In genomic region chr19:8505680-8506401, GRCh38 we compare ENCODE assay signal across 8 cellular contexts. TPM values are rescaled to one million over a fixed set of nuclear protein-coding genes. Genes with fewer than 3 reads are reported as not detected.
A peak's percentile ranks its signal among the peaks of the same experiment; 100 is the strongest.
DNase-seq lines count a peak whose midpoint lies in the region; ATAC-seq, FAIRE-seq and TF ChIP-seq lines count a peak whose summit lies in the region.

No MANE protein-coding gene starts in this region.

- 3% methylated on average over 35 of the region's 56 CpGs for WGBS in A549 (ENCODE audit: missing lambda C conversion rate)
- 0% methylated on average over 54 of the region's 56 CpGs for WGBS in prostate gland

- no peak for TF ChIP-seq POLR2A in A549 (IDR thresholded peaks at IDR 0.05; ENCODE audit: low read length)
- peak; percentile 16 for TF ChIP-seq POLR2A in prostate gland (IDR thresholded peaks at IDR 0.05)

- H3K79me2 ChIP-seq in MM.1S (ENCODE audit: low read length) = no peaks in the 10 kb centered on the region

- peak overlapping the region; percentile 33; the same call in 1 of the 2 replicates for H3K9ac ChIP-seq in MM.1S (ENCODE audit: low read length)

- peak overlapping the region; percentile 92 for H3K4me2 ChIP-seq in A549
- H3K4me2 ChIP-seq in MM.1S (ENCODE audit: low read depth, low read length) = peak overlapping the region; percentile 97

- peaks cover 15 to 22% (median 18%) of the 10 kb centered on the region in 3 donors for H3K4me1 Mint-ChIP-seq in T-cell

- H3K9me2 ChIP-seq in MM.1S (replicated peaks; ENCODE audit: insufficient read depth, low read length) = no peaks in the 10 kb centered on the region

- H3F3A ChIP-seq in MM.1S (ENCODE audit: insufficient read depth, low read length) = no peaks in the 10 kb centered on the region

- H3K27ac ChIP-seq in A549 (peak overlapping the region; percentile 87 to 99), MM.1S (ENCODE audit: low read length) (no peak overlapping the region), left ventricle myocardium inferior (replicated peaks) (peak overlapping the region; percentile 38), prostate gland (peak overlapping the region; percentile 53 to 57)

- no peaks in the 10 kb centered on the region for H3K9me3 ChIP-seq in A549
- no peaks in the 10 kb centered on the region for H3K9me3 ChIP-seq in MM.1S (replicated peaks; ENCODE audit: insufficient read depth, low read length)
- no peaks in the 10 kb centered on the region for H3K9me3 ChIP-seq in left ventricle myocardium inferior (replicated peaks)
- H3K9me3 ChIP-seq in prostate gland = no peaks in the 10 kb centered on the region

- H3K27me3 ChIP-seq in MM.1S (replicated peaks; ENCODE audit: insufficient read depth, low read length) (peaks cover 21% of the 10 kb centered on the region), left ventricle myocardium inferior (ENCODE audit: low read depth) (no peaks in the 10 kb centered on the region), prostate gland (replicated peaks; ENCODE audit: insufficient read depth) (no peaks in the 10 kb centered on the region)

- H3K36me3 ChIP-seq in MM.1S (replicated peaks; ENCODE audit: insufficient read depth, low read length) (no peaks in the 10 kb centered on the region), left ventricle myocardium inferior (peaks cover under 1% of the 10 kb centered on the region), prostate gland (no peaks in the 10 kb centered on the region)

- TF ChIP-seq CTCF in A549 (IDR thresholded peaks at IDR 0.05) (peak; percentile 73), MM.1S (IDR thresholded peaks at IDR 0.05; ENCODE audit: low read length) (peak; percentile 81), left ventricle myocardium inferior (IDR thresholded peaks at IDR 0.05; ENCODE audit: borderline replicate concordance) (peak; percentile 92), prostate gland (IDR thresholded peaks at IDR 0.05) (peak; percentile 85 to 96 (median 90))

- peak; percentile 69 to 76 for TF ChIP-seq RAD21 in A549 (conservative IDR thresholded peaks at IDR 0.05 in 1 of 2, IDR thresholded peaks at IDR 0.05 in 1 of 2)

- DNase-seq in A549 (ENCODE audit: low read depth in 1 of 2, low spot score in 1 of 2) = peak; percentile 71 to 81
- DNase-seq in GM18507 (ENCODE audit: extremely low spot score, insufficient read length, low read depth) = peak; percentile 68
- DNase-seq in MM.1S = peak; percentile 55
- peak in 29 of 34 experiments; percentile 23 to 76 (median 48) for DNase-seq in T-cell
- DNase-seq in amniotic stem cell (lab: John Stamatoyannopoulos, UW) = peak; percentile 33
- peak; percentile 85 for DNase-seq in left ventricle myocardium inferior
- peak; percentile 84 for DNase-seq in prostate gland (ENCODE audit: low spot score)
- DNase-seq in ureter (ENCODE audit: low spot score) = peak; percentile 78

- peak; percentile 86 to 91 for ATAC-seq in A549
- ATAC-seq in T-cell (replicated peaks in 1 of 4) = peak; percentile 81 to 86 (median 84)

- POLR2A ChIA-PET in A549 (lab: Yijun Ruan, JAX) (interaction anchor here (0.7 to 1.5 kb wide), 3 partner anchors 8 to 93 kb away, joined by 4 to 14 read pairs (median 5); partner anchors contain the start of genes MARCHF2 and ZNF414), T-cell (lab: Charles Lee) (interaction anchor here in 1 of 2 donors (0.7 to 1.0 kb wide), 2 partner anchors 18 to 98 kb away, joined by 3 read pairs; no protein-coding TSS in a partner anchor)

- H2AFZ ChIP-seq in MM.1S (ENCODE audit: low read length) = peak overlapping the region; percentile 87

- H3K4me1 ChIP-seq in A549 (peaks cover 10% of the 10 kb centered on the region; the same call in 2 of the 3 replicates), MM.1S (ENCODE audit: low read length) (no peaks in the 10 kb centered on the region), left ventricle myocardium inferior (peaks cover 17% of the 10 kb centered on the region), prostate gland (replicated peaks) (peaks cover 3% of the 10 kb centered on the region)

- no peaks in the 10 kb centered on the region for H4K20me1 ChIP-seq in MM.1S (ENCODE audit: insufficient read depth, low read length)

- no peaks in the 10 kb centered on the region for H3K27me3 Mint-ChIP-seq in T-cell

- H3K4me3 Mint-ChIP-seq in T-cell = peak overlapping the region; percentile 86 to 92 (median 88)

- H3K4me3 ChIP-seq in A549 = peak overlapping the region; percentile 61
- H3K4me3 ChIP-seq in MM.1S (ENCODE audit: low read length) = peak overlapping the region; percentile 69
- H3K4me3 ChIP-seq in left ventricle myocardium inferior = peak overlapping the region; percentile 71
- peak overlapping the region; percentile 41 to 42 for H3K4me3 ChIP-seq in prostate gland

- CTCF ChIA-PET in A549 (lab: Yijun Ruan, JAX) = interaction anchor here (0.6 to 3.7 kb wide), 29 partner anchors 8 to 236 kb away, joined by 3 to 26 read pairs (median 5); partner anchors contain the start of genes MARCHF2 and ZNF414
- CTCF ChIA-PET in T-cell (lab: Charles Lee) = interaction anchor here (0.6 to 1.2 kb wide), 6 partner anchors 11 to 152 kb away, joined by 3 to 6 read pairs (median 4); partner anchors contain the start of gene MYO1F (in 1 of the 2)

- TF ChIP-seq EP300 in A549 (IDR thresholded peaks at IDR 0.05) = no peak

- H3K36me3 Mint-ChIP-seq in T-cell = no peaks in the 10 kb centered on the region

- no peaks in the 10 kb centered on the region for H3K9me3 Mint-ChIP-seq in T-cell

- H3K27ac Mint-ChIP-seq in T-cell = peak overlapping the region; percentile 90 to 94

- no peak for FAIRE-seq in A549 (lab: Jason Lieb, UNC)
- peak; percentile 56 for FAIRE-seq in GM18507 (lab: Jason Lieb, UNC)

- intact Hi-C loops in left ventricle myocardium inferior (cut with micrococcal nuclease) (no loop called here), prostate gland (cut with DNase I) (loop anchor here (5.0 to 10.0 kb wide), 2 partner anchors 94 to 151 kb away; partner anchors contain the start of gene MARCHF2)

TF ChIP-seq in A549, 52 proteins besides CTCF, POLR2A, EP300 and RAD21 (continues in another document):
- TF ChIP-seq CHD4 (IDR thresholded peaks at IDR 0.05; ENCODE audit: borderline replicate concordance) = no peak
- TF ChIP-seq POLR2AphosphoS2 (conservative IDR thresholded peaks at IDR 0.05; ENCODE audit: low read length) = no peak
- TF ChIP-seq PHF8 (IDR thresholded peaks at IDR 0.05; ENCODE audit: borderline replicate concordance, low read depth) = peak; percentile 46; the same call in 1 of the 2 replicates
- no peak; the same call in 1 of the 2 replicates for TF ChIP-seq MYC (IDR thresholded peaks at IDR 0.05; ENCODE audit: borderline replicate concordance, low read length)
- TF ChIP-seq EHMT2 (IDR thresholded peaks at IDR 0.05; ENCODE audit: low read depth) = no peak
- peak; percentile 65 for TF ChIP-seq USF2 (IDR thresholded peaks at IDR 0.05)
- no peak for TF ChIP-seq ZNF302 (CRISPR knock-in tag; IDR thresholded peaks at IDR 0.05)
- TF ChIP-seq GATA3 (IDR thresholded peaks at IDR 0.05; ENCODE audit: borderline replicate concordance) = no peak
- no peak for TF ChIP-seq RCOR1 (IDR thresholded peaks at IDR 0.05; ENCODE audit: low read depth, low read length)
- no peak for TF ChIP-seq HEYL (CRISPR knock-in tag; IDR thresholded peaks at IDR 0.05)
- TF ChIP-seq RFX5 (IDR thresholded peaks at IDR 0.05) = no peak
- no peak for TF ChIP-seq RNF2 (IDR thresholded peaks at IDR 0.05; ENCODE audit: borderline replicate concordance, low read depth)
- TF ChIP-seq RARB (CRISPR knock-in tag; IDR thresholded peaks at IDR 0.05) = no peak
- no peak; a peak in 2 of 5 replicates for TF ChIP-seq JUN (IDR thresholded peaks at IDR 0.05)
- TF ChIP-seq SREBF2 (IDR thresholded peaks at IDR 0.05) = no peak
- TF ChIP-seq KDM5A (IDR thresholded peaks at IDR 0.05) = no peak
- TF ChIP-seq KDM1A (IDR thresholded peaks at IDR 0.05; ENCODE audit: low read depth) = no peak
- TF ChIP-seq CHD2 (IDR thresholded peaks at IDR 0.05; ENCODE audit: low read length, partially characterized antibody) = no peak
- 0 out of 2 replicates have a peak, but pooled peaks have one; percentile 30 for TF ChIP-seq EHF (CRISPR knock-in tag; IDR thresholded peaks at IDR 0.05)
- TF ChIP-seq TFCP2L1 (CRISPR knock-in tag; IDR thresholded peaks at IDR 0.05) = peak; percentile 21; the same call in 1 of the 2 replicates
- TF ChIP-seq HOXB13 (CRISPR knock-in tag; IDR thresholded peaks at IDR 0.05; ENCODE audit: low read depth) = peak; percentile 33; the same call in 1 of the 2 replicates
- peak; percentile 94 for TF ChIP-seq MAX (IDR thresholded peaks at IDR 0.05)

RNA-seq across cellular contexts. Expression of gene PRAM1, which starts 3.4 kb away (rescaled TPM):
- polyA plus RNA-seq in A549 (2011; rRNA removed) (0.07 TPM in 1 of 2 replicates, not detected in the other), A549 (2017; fragmentation: RNase III; extraction: RNeasy Plus Mini Kit Qiagen cat#74134 plus additional on column Dnase treatment) (0.08 to 0.28 TPM (median 0.13 TPM) in 3 replicates)
- polyA plus RNA-seq in A549 (2012; cell fraction: cytosol; rRNA removed) = 0.05 TPM in 2 replicates
- 0.49 and 0.56 TPM in 2 replicates for polyA plus RNA-seq in A549 (2012; cell fraction: nucleus; rRNA removed)
- polyA minus RNA-seq in A549 (2011; rRNA and poly(A)+ RNA removed) = not detected in 2 replicates
- total RNA-seq in T-cell (1 to 10 TPM; 2.2 to 5.1 (median 3.8) TPM), left ventricle myocardium inferior (0.36 TPM), prostate gland (1 to 10 TPM; 2.4 to 5.3 TPM), ureter (1.4 TPM)

RNA-seq across cellular contexts. Expression of gene ZNF414, which starts 8.1 kb away (rescaled TPM):
- polyA plus RNA-seq in A549 (2011; rRNA removed) (2.8 and 3.3 TPM in 2 replicates), A549 (2017; fragmentation: RNase III; extraction: RNeasy Plus Mini Kit Qiagen cat#74134 plus additional on column Dnase treatment) (20.0 to 22.1 TPM (median 21.5 TPM) in 3 replicates)
- 16.0 and 17.8 TPM in 2 replicates for polyA plus RNA-seq in A549 (2012; cell fraction: cytosol; rRNA removed)
- polyA plus RNA-seq in A549 (2012; cell fraction: nucleus; rRNA removed) = 23.4 and 38.8 TPM in 2 replicates
- 0.99 and 4.4 TPM in 2 replicates for polyA minus RNA-seq in A549 (2011; rRNA and poly(A)+ RNA removed)
- total RNA-seq in T-cell (10 to 100 TPM; 34.4 to 78.6 (median 67.2) TPM), left ventricle myocardium inferior (17.0 TPM), prostate gland (10 to 100 TPM; 24.4 to 59.5 TPM), ureter (27.0 TPM)

Comparison
In these comparisons a context has a peak if more than half of its experiments do, and no peak if none do; other contexts are left out.
1. DNase-seq: peak in every context shown above with its lines; median percentile 85 in left ventricle myocardium inferior; 84 in prostate gland; 78 in ureter; 76 in A549; 68 in GM18507; 55 in MM.1S; 48 in T-cell; 33 in amniotic stem cell.